ENCODE assay signal across 8 cellular contexts in genomic region chr2:161223139-161223732, GRCh38.
DNase-seq lines count a peak whose midpoint lies in the region; ATAC-seq and TF ChIP-seq lines count a peak whose summit lies in the region.

No MANE protein-coding gene starts in this region.

- H3K4me3 ChIP-seq in HEK293 (ENCODE audit: low read depth, low read length) = no peak overlapping the region

- no peaks in the 10 kb centered on the region for H3K9me3 ChIP-seq in HEK293 (ENCODE audit: control insufficient read depth, insufficient read depth, low read depth, low read length)

- POLR2A ChIA-PET in HEK293 (lab: Yijun Ruan, JAX) = no interaction called here

- CTCF ChIA-PET in HEK293 (lab: Yijun Ruan, JAX) = interaction anchor here (0.5 to 3.1 kb wide), 29 partner anchors 9 to 1157 kb away, joined by 3 to 29 read pairs (median 5); no protein-coding TSS in a partner anchor

- no peaks in the 10 kb centered on the region for H3K4me1 ChIP-seq in HEK293 (ENCODE audit: control insufficient read depth, insufficient read depth, low read length)

- no peak for TF ChIP-seq CTCF in HEK293 (tag by site-specific recombination; IDR thresholded peaks at IDR 0.05)

- H3K36me3 ChIP-seq in HEK293 (ENCODE audit: control insufficient read depth in 2 of 2, insufficient read depth in 1 of 2, low read length in 2 of 2) = peaks cover 0 to 5% of the 10 kb centered on the region in 2 experiments; a peak in 1 of 3 replicates

- ATAC-seq in activated CD4-positive, CD25-positive, alpha-beta regulatory T cell treated with anti-CD3 and anti-CD28 coated beads, Interleukin-2, amount 50 U/mL, for 24 hours = no peak

- peak; percentile 26 for DNase-seq in SKM-1 treated with dmso at 0.1 percent for 144 hours (lab: John Stamatoyannopoulos, UW; ENCODE audit: unreplicated experiment)
- DNase-seq in SKM-1 (lab: John Stamatoyannopoulos, UW; ENCODE audit: unreplicated experiment) = no peak
- DNase-seq in NCI-H446 treated with DMSO at 0.1 percent for 48 hours (lab: John Stamatoyannopoulos, UW) = peak; percentile 32
- peak; percentile 26 for DNase-seq in cerebellum (ENCODE audit: low spot score)
- DNase-seq in midbrain (lab: John Stamatoyannopoulos, UW) = peak; percentile 46
- no peak for DNase-seq in activated CD4-positive, CD25-positive, alpha-beta regulatory T cell treated with anti-CD3 and anti-CD28 coated beads, Interleukin-2, amount 50 U/mL, for 72 hours

- no peak overlapping the region for H3K27ac ChIP-seq in HEK293 (ENCODE audit: extremely low read depth, low read depth, low read length)

TF ChIP-seq in HEK293, 187 proteins besides CTCF, POLR2A, EP300 and RAD21:
- TF ChIP-seq ZNF654 (tag by site-specific recombination; IDR thresholded peaks at IDR 0.05; ENCODE audit: low read depth) (peak; percentile 46), ZFP3 (tag by site-specific recombination; IDR thresholded peaks at IDR 0.05; ENCODE audit: low read depth) (no peak)

Comparison
In these comparisons a context has a peak if more than half of its experiments do, and no peak if none do; other contexts are left out.
1. DNase-seq: peak in SKM-1 treated with dmso at 0.1 percent for 144 hours (single experiment), NCI-H446 treated with DMSO at 0.1 percent for 48 hours (single experiment), cerebellum (single experiment) and midbrain (single experiment); none in SKM-1 (single experiment) and activated CD4-positive, CD25-positive, alpha-beta regulatory T cell treated with anti-CD3 and anti-CD28 coated beads, Interleukin-2, amount 50 U/mL, for 72 hours (single experiment).